Comparison of ENCODE assay signal across 9 cellular contexts in the genomic region with DNA sequence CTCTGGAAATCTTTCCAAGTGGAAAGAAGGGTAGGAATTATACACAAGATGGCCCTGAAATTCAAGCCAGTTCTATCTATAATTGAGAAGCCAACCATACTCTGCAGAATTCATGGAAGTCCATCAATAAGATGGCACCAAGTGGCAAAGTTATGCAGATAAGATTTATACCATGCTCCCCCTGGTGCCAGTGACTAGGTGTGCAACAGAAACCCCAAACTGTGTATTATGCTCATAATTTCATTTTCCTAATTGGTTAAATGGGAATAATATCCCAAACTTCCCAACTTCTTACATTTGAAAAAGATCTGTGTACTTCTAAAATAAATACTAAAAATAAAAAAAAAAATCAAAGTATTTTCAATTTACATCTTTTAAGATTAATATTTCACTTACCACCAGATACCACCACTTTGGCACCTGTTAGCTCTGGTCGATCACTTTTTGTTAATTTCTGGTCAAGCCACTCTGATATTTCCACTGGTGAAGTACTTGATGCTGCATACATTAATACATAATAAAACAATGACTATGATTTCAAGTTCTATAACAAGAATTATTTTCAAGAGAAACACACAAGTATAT. TPM values are rescaled to one million over a fixed set of nuclear protein-coding genes. Genes with fewer than 3 reads are reported as not detected.
DNase-seq lines count a peak whose midpoint lies in the region; ATAC-seq and TF ChIP-seq lines count a peak whose summit lies in the region.
"Had no signal": no experiment of that assay in that cellular context is flagged by ENCODE, and none has a peak within 500 bp of the region (broad histone marks: within the 10 kb centered on the region; RNA-seq: fewer than 3 reads in every experiment).

No MANE protein-coding gene starts in this region.

- DNase-seq in heart left ventricle (no peak), left ventricle myocardium superior (no peak), NCI-H524 (lab: John Stamatoyannopoulos, UW) (peak; percentile 14 to 45), endothelial cell (ENCODE audit: low spot score) (peak; percentile 4), upper lobe of right lung (no peak), aorta (no peak), NCI-H2081 treated with DMSO at 0.1 percent for 48 hours (lab: John Stamatoyannopoulos, UW) (no peak), superior temporal gyrus (ENCODE audit: extremely low spot score) (no peak)

- ATAC-seq in heart left ventricle (no peak), left ventricle myocardium superior (no peak), upper lobe of right lung (no peak), aorta (ENCODE audit: low FRiP score) (no peak)

- peaks cover 0 to 87% (median 78%) of the 10 kb centered on the region in 9 donors for H3K36me3 ChIP-seq in heart left ventricle
- peaks cover 71% of the 10 kb centered on the region for H3K36me3 ChIP-seq in upper lobe of right lung
- H3K36me3 ChIP-seq in aorta (ENCODE audit: control insufficient read depth in 1 of 2, insufficient read depth in 2 of 2, low read length in 1 of 2) = no peaks in the 10 kb centered on the region

- H3K9me3 ChIP-seq in heart left ventricle (no peaks in the 10 kb centered on the region), upper lobe of right lung (no peaks in the 10 kb centered on the region), aorta (ENCODE audit: control insufficient read depth, low read length) (no peaks in the 10 kb centered on the region)

- TF ChIP-seq POLR2A in heart left ventricle (IDR thresholded peaks at IDR 0.05) = no peak

- peak in 9 of 12 donors; percentile 12 to 40 (median 32) for TF ChIP-seq CTCF in heart left ventricle (IDR thresholded peaks at IDR 0.05)
- peak; percentile 48 for TF ChIP-seq CTCF in endothelial cell (IDR thresholded peaks at IDR 0.05; ENCODE audit: unreplicated experiment)
- peak; percentile 32 for TF ChIP-seq CTCF in upper lobe of right lung (IDR thresholded peaks at IDR 0.05)

- no peak overlapping the region for H3K4me3 Mint-ChIP-seq in endothelial cell (ENCODE audit: unreplicated experiment)

- H3K4me1 Mint-ChIP-seq in endothelial cell (ENCODE audit: unreplicated experiment) = no peaks in the 10 kb centered on the region

- H3K9me3 Mint-ChIP-seq in endothelial cell (ENCODE audit: unreplicated experiment) = no peaks in the 10 kb centered on the region

- H3K27ac ChIP-seq in heart left ventricle = no peak overlapping the region
- no peak overlapping the region for H3K27ac ChIP-seq in upper lobe of right lung
- H3K27ac ChIP-seq in aorta (ENCODE audit: low read depth in 1 of 2, low read length in 2 of 2) = no peak overlapping the region

- H3K27me3 ChIP-seq in heart left ventricle (no peaks in the 10 kb centered on the region), upper lobe of right lung (no peaks in the 10 kb centered on the region), aorta (ENCODE audit: control insufficient read depth in 1 of 2, insufficient read depth in 2 of 2, low read length in 1 of 2) (no peaks in the 10 kb centered on the region)

- peaks cover 13% of the 10 kb centered on the region for H3K36me3 Mint-ChIP-seq in endothelial cell (ENCODE audit: low read depth, unreplicated experiment)

- 90 to 97% (median 95%) methylated on average over 1 of the region's 1 CpG for WGBS in heart left ventricle, 4 donors
- 81 to 95% methylated on average over 1 of the region's 1 CpG for WGBS in aorta, 2 donors

- H3K4me1 ChIP-seq in heart left ventricle = peaks cover 0 to 16% (median 0%) of the 10 kb centered on the region in 12 donors
- H3K4me1 ChIP-seq in upper lobe of right lung = peaks cover 11% of the 10 kb centered on the region
- H3K4me1 ChIP-seq in aorta (ENCODE audit: control insufficient read depth in 1 of 2, insufficient read depth in 2 of 2, low read length in 2 of 2) = no peaks in the 10 kb centered on the region

- no peaks in the 10 kb centered on the region for H3K27me3 Mint-ChIP-seq in endothelial cell (ENCODE audit: unreplicated experiment)

- H3K4me3 ChIP-seq in heart left ventricle = no peak overlapping the region
- no peak overlapping the region for H3K4me3 ChIP-seq in upper lobe of right lung
- H3K4me3 ChIP-seq in aorta (ENCODE audit: low read length in 2 of 2) = no peak overlapping the region
- H3K4me3 ChIP-seq: skin epidermis had no signal

- intact Hi-C loops in heart left ventricle (cut with DNase I) (loop anchor here in 1 of 10 donors (10.0 kb wide), 1 partner anchor 51 kb away; no protein-coding TSS in a partner anchor), left ventricle myocardium superior (cut with micrococcal nuclease) (no loop called here), upper lobe of right lung (cut with DNase I) (no loop called here), aorta (cut with DNase I) (loop anchor here in 1 of 2 donors (10.0 kb wide), 1 partner anchor 91 kb away; no protein-coding TSS in a partner anchor)

- no peak overlapping the region for H3K27ac Mint-ChIP-seq in endothelial cell (ENCODE audit: unreplicated experiment)

RNA-seq across cellular contexts. Expression of a gene that starts 25.9 kb away (rescaled TPM):
- total RNA-seq in heart left ventricle (100 to 1,000 TPM; 244 to 536 (median 369) TPM), left ventricle myocardium superior (497 TPM), endothelial cell (ENCODE audit: unreplicated experiment) (103 TPM), upper lobe of right lung (71.3 TPM), aorta (10 to 100 TPM; 76.0 to 81.0 TPM)
- polyA plus RNA-seq in heart left ventricle (100 to 1,000 TPM; 210 to 217 TPM), aorta (100 to 1,000 TPM in 1 of 2 donors, 10 to 100 TPM in 1; 81.0 to 152 TPM)

RNA-seq across cellular contexts. Expression of a gene that starts 51.2 kb away (rescaled TPM):
- total RNA-seq in heart left ventricle (not detected), left ventricle myocardium superior (not detected), endothelial cell (ENCODE audit: unreplicated experiment) (1.4 TPM), upper lobe of right lung (not detected), aorta (not detected)
- polyA plus RNA-seq in heart left ventricle (not detected), aorta (not detected)

Comparison
In these comparisons a context has a peak if more than half of its experiments do, and no peak if none do; other contexts are left out.
1. DNase-seq: peak in NCI-H524 (2 of 2) and endothelial cell (single experiment); none in heart left ventricle (0 of 5), left ventricle myocardium superior (single experiment), upper lobe of right lung (single experiment), aorta (0 of 2), NCI-H2081 treated with DMSO at 0.1 percent for 48 hours (single experiment) and superior temporal gyrus (single experiment).
2. Peak in every context shown above with its lines, with median percentiles within 50 percentile points of each other: CTCF ChIP-seq.